8 cellular contexts compared by ENCODE assay signal in the genomic region with DNA sequence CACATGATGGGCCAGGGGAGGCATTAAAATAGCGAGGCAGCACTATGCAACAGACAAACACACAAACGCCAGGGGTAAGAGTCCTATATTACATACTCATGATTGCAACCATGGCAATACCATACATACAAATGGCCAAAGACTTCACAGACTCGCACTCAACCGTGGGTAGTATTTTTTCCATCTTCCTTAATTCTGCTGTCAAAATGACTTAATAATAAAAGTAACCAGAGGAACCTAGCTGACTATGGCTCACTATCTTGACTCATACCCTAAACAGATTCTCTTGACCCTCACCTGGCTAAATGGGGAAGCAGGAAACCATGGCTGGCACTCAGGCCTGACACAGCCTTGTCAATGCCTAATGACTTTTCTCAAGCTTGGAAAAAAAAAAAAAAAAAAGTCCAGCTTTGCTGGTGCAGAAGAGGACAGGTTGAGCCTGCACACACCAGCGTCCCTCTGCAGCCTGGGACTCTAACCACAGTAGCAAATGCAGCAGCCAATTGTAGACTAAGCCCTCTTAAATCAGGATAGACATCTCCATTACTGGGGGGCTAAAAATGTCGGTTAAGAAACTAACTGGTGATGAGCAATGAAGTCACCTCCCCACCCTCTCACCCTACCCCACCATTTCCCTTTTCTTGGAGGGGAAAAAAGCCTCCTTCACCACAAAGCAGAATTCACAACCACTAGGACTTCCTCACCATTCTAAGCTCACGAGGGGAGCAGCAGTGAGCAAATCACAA. TPM values are rescaled to one million over a fixed set of nuclear protein-coding genes. Genes with fewer than 3 reads are reported as not detected.
DNase-seq lines count a peak whose midpoint lies in the region; ATAC-seq and TF ChIP-seq lines count a peak whose summit lies in the region.
"Had no signal": no experiment of that assay in that cellular context is flagged by ENCODE, and none has a peak within 500 bp of the region (broad histone marks: within the 10 kb centered on the region; RNA-seq: fewer than 3 reads in every experiment).

No MANE protein-coding gene starts in this region.

- DNase-seq in HL-60 (ENCODE audit: low read depth in 1 of 2, low spot score in 1 of 2) (peak in 1 of 2 experiments; percentile 82), progenitor cell of endocrine pancreas (ENCODE audit: low spot score, unreplicated experiment) (no peak), islet precursor cell (no peak), thyroid gland (no peak)
- no peak for DNase-seq in activated T-helper 1 cell treated with anti-CD3 and anti-CD28 coated beads, Interleukin-12 subunit alpha, Interleukin-12 subunit beta, Interleukin-2, Interleukin-4 antibody, amounts not matched to agents 30 ng/mL and 10 ng/mL and 1 ng/mL, durations not matched to agents 14 hours and 24 hours and 36 hours (ENCODE audit: low spot score)
- DNase-seq: NCI-H2107 had no signal

- peaks cover 76% of the 10 kb centered on the region for H3K4me1 Mint-ChIP-seq in activated T-helper 1 cell treated with anti-CD3 and anti-CD28 coated beads, Interleukin-12 subunit alpha, Interleukin-12 subunit beta, Interleukin-2, Interleukin-4 antibody, amounts not matched to agents 30 ng/mL and 10 ng/mL and 1 ng/mL, durations not matched to agents 14 hours and 24 hours and 36 hours (ENCODE audit: low read depth)
- peaks cover 74% of the 10 kb centered on the region for H3K4me1 Mint-ChIP-seq in progenitor cell of endocrine pancreas (ENCODE audit: low read depth)

- H3K4me1 ChIP-seq in thyroid gland = peaks cover 27 to 70% of the 10 kb centered on the region in 2 donors

- peaks cover 4% of the 10 kb centered on the region for H3K36me3 Mint-ChIP-seq in activated T-helper 1 cell treated with anti-CD3 and anti-CD28 coated beads, Interleukin-12 subunit alpha, Interleukin-12 subunit beta, Interleukin-2, Interleukin-4 antibody, amounts not matched to agents 30 ng/mL and 10 ng/mL and 1 ng/mL, durations not matched to agents 14 hours and 24 hours and 36 hours (ENCODE audit: low read depth)
- H3K36me3 Mint-ChIP-seq in progenitor cell of endocrine pancreas (ENCODE audit: insufficient read depth) = no peaks in the 10 kb centered on the region

- intact Hi-C loops in activated T-helper 1 cell treated with anti-CD3 and anti-CD28 coated beads, Interleukin-12 subunit alpha, Interleukin-12 subunit beta, Interleukin-2, Interleukin-4 antibody, amounts not matched to agents 30 ng/mL and 10 ng/mL and 1 ng/mL, durations not matched to agents 14 hours and 24 hours and 36 hours (cut with micrococcal nuclease) = no loop called here
- intact Hi-C loops in thyroid gland (cut with DNase I) = no loop called here

- H3K4me3 Mint-ChIP-seq in activated T-helper 1 cell treated with anti-CD3 and anti-CD28 coated beads, Interleukin-12 subunit alpha, Interleukin-12 subunit beta, Interleukin-2, Interleukin-4 antibody, amounts not matched to agents 30 ng/mL and 10 ng/mL and 1 ng/mL, durations not matched to agents 14 hours and 24 hours and 36 hours = peak overlapping the region; percentile 68
- H3K4me3 Mint-ChIP-seq in progenitor cell of endocrine pancreas (ENCODE audit: low read depth) = no peak overlapping the region

- no peaks in the 10 kb centered on the region for H3K27me3 Mint-ChIP-seq in activated T-helper 1 cell treated with anti-CD3 and anti-CD28 coated beads, Interleukin-12 subunit alpha, Interleukin-12 subunit beta, Interleukin-2, Interleukin-4 antibody, amounts not matched to agents 30 ng/mL and 10 ng/mL and 1 ng/mL, durations not matched to agents 14 hours and 24 hours and 36 hours (ENCODE audit: insufficient read depth)
- H3K27me3 Mint-ChIP-seq in progenitor cell of endocrine pancreas = no peaks in the 10 kb centered on the region

- H3K4me3 ChIP-seq in HL-60 (replicated peaks; ENCODE audit: insufficient read depth, low read length) (no peak overlapping the region), thyroid gland (replicated peaks in 1 of 3) (no peak overlapping the region)

- WGBS in thyroid gland, 2 donors = 78 to 86% methylated on average over 7 of the region's 7 CpGs

- TF ChIP-seq POLR2A in thyroid gland (IDR thresholded peaks at IDR 0.05) = no peak

- TF ChIP-seq CTCF in HL-60 (IDR thresholded peaks at IDR 0.05; ENCODE audit: insufficient read depth, low read length) = no peak
- no peak for TF ChIP-seq CTCF in progenitor cell of endocrine pancreas (IDR thresholded peaks at IDR 0.05; ENCODE audit: unreplicated experiment)
- TF ChIP-seq CTCF in thyroid gland (IDR thresholded peaks at IDR 0.05) = no peak

- peak overlapping the region; percentile 76 for H3K27ac Mint-ChIP-seq in activated T-helper 1 cell treated with anti-CD3 and anti-CD28 coated beads, Interleukin-12 subunit alpha, Interleukin-12 subunit beta, Interleukin-2, Interleukin-4 antibody, amounts not matched to agents 30 ng/mL and 10 ng/mL and 1 ng/mL, durations not matched to agents 14 hours and 24 hours and 36 hours
- H3K27ac Mint-ChIP-seq in progenitor cell of endocrine pancreas = peak overlapping the region; percentile 89

- H3K36me3 ChIP-seq in thyroid gland = no peaks in the 10 kb centered on the region

- no peaks in the 10 kb centered on the region for H3K9me3 Mint-ChIP-seq in activated T-helper 1 cell treated with anti-CD3 and anti-CD28 coated beads, Interleukin-12 subunit alpha, Interleukin-12 subunit beta, Interleukin-2, Interleukin-4 antibody, amounts not matched to agents 30 ng/mL and 10 ng/mL and 1 ng/mL, durations not matched to agents 14 hours and 24 hours and 36 hours
- H3K9me3 Mint-ChIP-seq in progenitor cell of endocrine pancreas (ENCODE audit: low read depth) = no peaks in the 10 kb centered on the region

- peak overlapping the region; percentile 59 for H3K27ac ChIP-seq in HL-60 (replicated peaks)
- peak overlapping the region in 1 of 3 donors; percentile 14 for H3K27ac ChIP-seq in thyroid gland

- H3K9me3 ChIP-seq in thyroid gland = no peaks in the 10 kb centered on the region

- H3K27me3 ChIP-seq in HL-60 (ENCODE audit: insufficient read depth, poor library complexity, severe bottlenecking) (no peaks in the 10 kb centered on the region), thyroid gland (no peaks in the 10 kb centered on the region)

- ATAC-seq in GM18499 (IDR thresholded peaks at IDR 0.05; ENCODE audit: insufficient read depth, unreplicated experiment) (peak; percentile 33), HG03108 (IDR thresholded peaks at IDR 0.05; ENCODE audit: unreplicated experiment) (no peak)

RNA-seq across cellular contexts. Expression of a gene that starts 23.1 kb away (rescaled TPM):
- 68.7 and 69.1 TPM in 2 replicates for total RNA-seq in activated T-helper 1 cell treated with anti-CD3 and anti-CD28 coated beads, Interleukin-12 subunit alpha, Interleukin-12 subunit beta, Interleukin-2, Interleukin-4 antibody, amounts not matched to agents 30 ng/mL and 10 ng/mL and 1 ng/mL, durations not matched to agents 14 hours and 24 hours and 36 hours
- total RNA-seq in progenitor cell of endocrine pancreas (62.3 and 64.3 TPM in 2 replicates), thyroid gland (10 to 100 TPM; 43.2 to 60.6 (median 51.8) TPM)

RNA-seq across cellular contexts. Expression of a gene that starts 26.0 kb away (rescaled TPM):
- 118 and 119 TPM in 2 replicates for total RNA-seq in activated T-helper 1 cell treated with anti-CD3 and anti-CD28 coated beads, Interleukin-12 subunit alpha, Interleukin-12 subunit beta, Interleukin-2, Interleukin-4 antibody, amounts not matched to agents 30 ng/mL and 10 ng/mL and 1 ng/mL, durations not matched to agents 14 hours and 24 hours and 36 hours
- total RNA-seq in progenitor cell of endocrine pancreas (292 and 320 TPM in 2 replicates), thyroid gland (10 to 100 TPM; 19.4 to 38.6 (median 27.5) TPM)
